Comparison of ENCODE assay signal across 8 cellular contexts in the genomic region with DNA sequence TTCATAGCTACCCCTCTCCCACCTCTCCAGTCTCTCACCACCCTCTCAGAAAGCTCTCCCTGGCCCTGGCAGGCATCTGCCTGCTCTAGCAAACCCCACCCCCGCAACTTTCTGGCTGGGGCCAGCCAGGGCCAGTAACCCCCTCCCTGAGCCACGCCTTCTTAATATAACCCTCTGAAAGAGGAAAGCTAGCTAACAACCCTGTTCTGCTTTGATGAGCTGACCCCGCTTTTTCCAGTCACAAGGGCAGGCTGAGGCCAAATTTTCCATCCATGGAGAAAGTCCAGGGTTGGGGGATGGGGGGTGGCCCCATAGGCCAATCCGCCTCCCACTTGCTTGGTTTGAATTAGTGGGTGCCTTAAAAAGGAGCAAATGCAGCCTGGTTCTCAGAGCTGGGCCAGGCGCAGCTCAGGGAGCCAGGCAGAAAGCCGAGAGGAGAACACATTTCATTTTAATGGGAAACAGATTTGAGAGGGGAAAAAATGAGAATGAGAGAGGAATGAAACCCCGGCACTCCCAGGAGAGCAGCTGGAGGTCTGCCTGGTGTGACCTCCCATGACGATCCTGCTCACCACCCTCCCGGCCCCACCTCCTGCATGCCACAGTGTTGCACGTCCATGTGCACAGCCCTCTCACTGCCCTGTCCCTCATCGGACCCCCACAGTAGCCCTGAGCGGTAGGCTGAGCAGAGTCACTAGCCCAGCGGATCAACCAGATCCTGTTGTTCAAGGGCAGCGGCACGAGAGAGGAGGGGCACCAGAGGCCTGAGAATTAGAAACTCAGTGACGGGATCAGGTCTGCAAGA.
DNase-seq lines count a peak whose midpoint lies in the region; ATAC-seq, FAIRE-seq and TF ChIP-seq lines count a peak whose summit lies in the region.

No MANE protein-coding gene starts in this region.

- H3K4me1 Mint-ChIP-seq in MCF 10A (ENCODE audit: insufficient read depth, unreplicated experiment) = peaks cover 27% of the 10 kb centered on the region

- intact Hi-C loops in breast epithelium (cut with DNase I; ENCODE audit: low total_unique reads) = no loop called here
- intact Hi-C loops in MCF 10A (cut with micrococcal nuclease) = loop anchor here (5.0 kb wide), 1 partner anchor 106 kb away; no protein-coding TSS in a partner anchor
- intact Hi-C loops in aorta (cut with DNase I) = loop anchor here (2.0 to 5.0 kb wide), 3 partner anchors 49 to 137 kb away; no protein-coding TSS in a partner anchor

- H3K9me3 ChIP-seq in breast epithelium (no peaks in the 10 kb centered on the region), H1 (ENCODE audit: insufficient read depth in 2 of 2, low read depth in 1 of 2, low read length in 1 of 2) (no peaks in the 10 kb centered on the region), mucosa of stomach (ENCODE audit: control insufficient read depth, low read length) (no peaks in the 10 kb centered on the region), aorta (ENCODE audit: control insufficient read depth, low read length) (no peaks in the 10 kb centered on the region)
- H3K9me3 ChIP-seq in effector memory CD4-positive, alpha-beta T cell (ENCODE audit: control insufficient read depth, low read length) = no peaks in the 10 kb centered on the region

- BruUV-seq in MCF 10A (replicated peaks; lab: Mats Ljungman, UMichigan) = no TSS peak

- H3K79me1 ChIP-seq in H1 (ENCODE audit: low read depth, low read length) = no peaks in the 10 kb centered on the region

- H3K36me3 ChIP-seq in breast epithelium = no peaks in the 10 kb centered on the region
- H3K36me3 ChIP-seq in H1 (ENCODE audit: control insufficient read depth in 2 of 4, insufficient read depth in 4 of 4, low read length in 3 of 4) = no peaks in the 10 kb centered on the region
- no peaks in the 10 kb centered on the region for H3K36me3 ChIP-seq in mucosa of stomach (ENCODE audit: control insufficient read depth, insufficient read depth, low read length)
- H3K36me3 ChIP-seq in aorta (ENCODE audit: control insufficient read depth in 1 of 2, insufficient read depth in 2 of 2, low read length in 1 of 2) = no peaks in the 10 kb centered on the region
- H3K36me3 ChIP-seq in effector memory CD4-positive, alpha-beta T cell (ENCODE audit: control insufficient read depth, insufficient read depth, low read length) = no peaks in the 10 kb centered on the region

- peak overlapping the region; percentile 66; the same call in 1 of the 2 replicates for H2BK15ac ChIP-seq in H1 (ENCODE audit: low read length)

- H3K4ac ChIP-seq in H1 (replicated peaks; ENCODE audit: insufficient read length, low read depth, low read length) = no peak overlapping the region

- H3K27me3 ChIP-seq in breast epithelium = no peaks in the 10 kb centered on the region
- no peaks in the 10 kb centered on the region for H3K27me3 ChIP-seq in H1 (replicated peaks in 1 of 4; ENCODE audit: control insufficient read depth in 3 of 4, extremely low read depth in 1 of 4, insufficient read depth in 3 of 4, low read length in 3 of 4)
- no peaks in the 10 kb centered on the region for H3K27me3 ChIP-seq in mucosa of stomach (ENCODE audit: control insufficient read depth, insufficient read depth, low read length)
- no peaks in the 10 kb centered on the region for H3K27me3 ChIP-seq in aorta (ENCODE audit: control insufficient read depth in 1 of 2, insufficient read depth in 2 of 2, low read length in 1 of 2)
- no peaks in the 10 kb centered on the region for H3K27me3 ChIP-seq in effector memory CD4-positive, alpha-beta T cell (replicated peaks; ENCODE audit: control insufficient read depth, insufficient read depth, low read length, poor library complexity, severe bottlenecking)

- H3K4me1 ChIP-seq in breast epithelium = no peaks in the 10 kb centered on the region
- peaks cover 4 to 18% (median 15%) of the 10 kb centered on the region in 4 experiments for H3K4me1 ChIP-seq in H1 (replicated peaks in 1 of 4; ENCODE audit: control insufficient read depth in 3 of 4, insufficient read depth in 4 of 4, low read length in 3 of 4)
- H3K4me1 ChIP-seq in mucosa of stomach (ENCODE audit: control insufficient read depth, insufficient read depth, low read length) = peaks cover 11% of the 10 kb centered on the region
- peaks cover 3 to 8% of the 10 kb centered on the region in 2 donors for H3K4me1 ChIP-seq in aorta (ENCODE audit: control insufficient read depth in 1 of 2, insufficient read depth in 2 of 2, low read length in 2 of 2)
- H3K4me1 ChIP-seq in effector memory CD4-positive, alpha-beta T cell (ENCODE audit: control insufficient read depth, insufficient read depth, low read length, poor library complexity, severe bottlenecking) = no peaks in the 10 kb centered on the region

- H3K56ac ChIP-seq in H1 (replicated peaks; ENCODE audit: insufficient read length, low read depth, low read length) = no peak overlapping the region

- H3K4me2 ChIP-seq in H1 (ENCODE audit: insufficient read depth in 1 of 2, low read depth in 2 of 2, low read length in 2 of 2) = peak overlapping the region; percentile 51 to 52; a peak in 3 of 4 replicates

- H4K8ac ChIP-seq in H1 (ENCODE audit: extremely low read depth, insufficient read depth, low read length) = no peak overlapping the region; the same call in none of the 2 replicates

- no peak for TF ChIP-seq RAD21 in H1 (IDR thresholded peaks at IDR 0.05 in 1 of 2, conservative IDR thresholded peaks at IDR 0.05 in 1 of 2; ENCODE audit: low read depth in 2 of 2, low read length in 2 of 2)

- H3K9ac ChIP-seq in H1 (replicated peaks in 1 of 4; ENCODE audit: extremely low read depth in 1 of 4, low read depth in 3 of 4, low read length in 3 of 4) = peak overlapping the region in 1 of 4 experiments; percentile 43; a peak in 1 of 7 replicates
- H3K9ac ChIP-seq in mucosa of stomach (ENCODE audit: low read length) = peak overlapping the region; percentile 22

- no peak overlapping the region for H3K23ac ChIP-seq in H1 (ENCODE audit: insufficient read length)

- TF ChIP-seq EP300 in H1 (IDR thresholded peaks at IDR 0.05; ENCODE audit: borderline replicate concordance in 1 of 2, low read depth in 2 of 2, low read length in 2 of 2) = no peak

- no peak overlapping the region for H3K4me3 Mint-ChIP-seq in MCF 10A (ENCODE audit: unreplicated experiment)

- H3K27me3 Mint-ChIP-seq in MCF 10A (ENCODE audit: insufficient read depth, unreplicated experiment) = no peaks in the 10 kb centered on the region

- H3K79me2 ChIP-seq in H1 (ENCODE audit: control insufficient read depth in 1 of 2, insufficient read depth in 2 of 2, low read length in 2 of 2) = no peaks in the 10 kb centered on the region

- H3K18ac ChIP-seq in H1 (ENCODE audit: extremely low read depth, low read length) = peak overlapping the region; percentile 92

- no peaks in the 10 kb centered on the region for H3K9me3 Mint-ChIP-seq in MCF 10A (ENCODE audit: unreplicated experiment)

- H3K36me3 Mint-ChIP-seq in MCF 10A (ENCODE audit: insufficient read depth, unreplicated experiment) = no peaks in the 10 kb centered on the region

- POLR2A ChIA-PET in MCF 10A (lab: Yijun Ruan, JAX) = interaction anchor here (1.3 to 2.8 kb wide), 3 partner anchors 19 to 70 kb away, joined by 3 to 29 read pairs (median 4); a partner anchor contains a TSS
- POLR2A ChIA-PET in H1 (lab: Charles Lee; ENCODE audit: partially characterized antibody) = interaction anchor here (0.6 to 1.6 kb wide), 6 partner anchors 10 to 616 kb away, joined by 3 to 4 read pairs (median 4); no protein-coding TSS in a partner anchor

- peak; percentile 64 for ATAC-seq in aorta (ENCODE audit: low FRiP score)

- H3K23me2 ChIP-seq in H1 (ENCODE audit: low read depth, low read length) = no peaks in the 10 kb centered on the region

- DNase-seq in breast epithelium (ENCODE audit: low spot score in 2 of 2) (no peak), MCF 10A (ENCODE audit: unreplicated experiment) (no peak), H1 (ENCODE audit: low read depth in 1 of 2, low spot score in 2 of 2) (peak in 1 of 2 experiments; percentile 62), aorta (peak; percentile 82 to 93), SK-N-DZ (ENCODE audit: low spot score) (no peak), KG1 (lab: John Stamatoyannopoulos, UW) (no peak)
- no peak for DNase-seq in effector memory CD4-positive, alpha-beta T cell

- H2AK5ac ChIP-seq in H1 (ENCODE audit: low read depth, low read length) = peak overlapping the region; percentile 85

- peak overlapping the region; percentile 80 to 85 for H3K27ac ChIP-seq in breast epithelium
- H3K27ac ChIP-seq in H1 (ENCODE audit: low read depth, low read length) = no peak overlapping the region
- H3K27ac ChIP-seq in aorta (ENCODE audit: low read depth in 1 of 2, low read length in 2 of 2) = peak overlapping the region; percentile 93 to 99
- H3K27ac ChIP-seq in effector memory CD4-positive, alpha-beta T cell (ENCODE audit: insufficient read depth, low read length, poor library complexity, severe bottlenecking) = no peak overlapping the region

- peak overlapping the region; percentile 93; the same call in 1 of the 2 replicates for H2BK20ac ChIP-seq in H1 (ENCODE audit: low read length)

- H3K14ac ChIP-seq in H1 (ENCODE audit: insufficient read length) = no peak overlapping the region

- H4K91ac ChIP-seq in H1 (replicated peaks; ENCODE audit: insufficient read length, low read length) = peak overlapping the region; percentile 5

- H3K4me3 ChIP-seq in breast epithelium = peak overlapping the region in 2 of 3 donors; percentile 8 to 31
- peak overlapping the region in 1 of 4 experiments; percentile 21; a peak in 2 of 8 replicates for H3K4me3 ChIP-seq in H1 (ENCODE audit: extremely low read depth in 1 of 4, insufficient read depth in 2 of 4, low read depth in 3 of 4, low read length in 4 of 4)
- no peak overlapping the region for H3K4me3 ChIP-seq in mucosa of stomach (ENCODE audit: low read length)
- H3K4me3 ChIP-seq in aorta (ENCODE audit: low read length in 2 of 2) = no peak overlapping the region
- H3K4me3 ChIP-seq in effector memory CD4-positive, alpha-beta T cell (ENCODE audit: insufficient read depth, low read depth, low read length, poor library complexity, severe bottlenecking) = no peak overlapping the region

- peak overlapping the region; percentile 100 for H2BK12ac ChIP-seq in H1 (ENCODE audit: low read depth, low read length)

- WGBS in H1 (ENCODE audit: extremely low coverage in 1 of 2, insufficient coverage in 1 of 2, insufficient read length in 1 of 2, insufficient replicate concordance in 2 of 2, low coverage in 1 of 2, low lambda C conversion rate in 2 of 2, missing lambda C conversion rate in 1 of 2), 2 experiments = 49% methylated on average over 15 of the region's 16 CpGs; no CpG with 5 or more reads in 1 of the 2 experiments
- 7% methylated on average over 16 of the region's 16 CpGs for WGBS in aorta, 2 donors

- TF ChIP-seq CTCF in breast epithelium (IDR thresholded peaks at IDR 0.05) = no peak
- TF ChIP-seq CTCF in MCF 10A (IDR thresholded peaks at IDR 0.05; ENCODE audit: unreplicated experiment) = no peak
- no peak for TF ChIP-seq CTCF in H1 (IDR thresholded peaks at IDR 0.05; ENCODE audit: control extremely low read depth in 1 of 3, insufficient read depth in 1 of 3, low read depth in 1 of 3, low read length in 3 of 3)

- peak overlapping the region; percentile 93 for H2BK5ac ChIP-seq in H1 (ENCODE audit: low read depth, low read length)

- H4K20me1 ChIP-seq in H1 (replicated peaks in 1 of 2; ENCODE audit: control insufficient read depth in 1 of 2, insufficient read depth in 2 of 2, low read length in 2 of 2) = no peaks in the 10 kb centered on the region

- no peak overlapping the region for H3K27ac Mint-ChIP-seq in MCF 10A (ENCODE audit: low read depth, unreplicated experiment)

- peak overlapping the region; percentile 1 for H2BK120ac ChIP-seq in H1 (replicated peaks; ENCODE audit: low read depth, low read length)

- FAIRE-seq in H1 (lab: Jason Lieb, UNC) = no peak

- CTCF ChIA-PET in MCF 10A (lab: Yijun Ruan, JAX) = interaction anchor here (0.5 to 2.5 kb wide), 9 partner anchors 8 to 146 kb away, joined by 3 to 19 read pairs (median 4); no protein-coding TSS in a partner anchor
- CTCF ChIA-PET in H1 (lab: Charles Lee; ENCODE audit: partially characterized antibody) = interaction anchor here (0.6 to 3.5 kb wide), 13 partner anchors 10 to 516 kb away, joined by 3 to 13 read pairs (median 4); no protein-coding TSS in a partner anchor

- peak overlapping the region; percentile 1; the same call in 1 of the 2 replicates for H2AFZ ChIP-seq in H1 (ENCODE audit: low read length)

- no peak for TF ChIP-seq POLR2A in breast epithelium (IDR thresholded peaks at IDR 0.05)
- TF ChIP-seq POLR2A in H1 (IDR thresholded peaks at IDR 0.05; ENCODE audit: control extremely low read depth in 1 of 2, low read depth in 2 of 2, low read length in 2 of 2) = no peak

- no peak overlapping the region for H4K5ac ChIP-seq in H1 (ENCODE audit: insufficient read length, low read depth, low read length)

Comparison
In these comparisons a context has a peak if more than half of its experiments do, and no peak if none do; other contexts are left out.
1. DNase-seq: peak in aorta (2 of 2); none in breast epithelium (0 of 2), MCF 10A (single experiment), SK-N-DZ (single experiment), KG1 (single experiment) and effector memory CD4-positive, alpha-beta T cell (0 of 3).
2. H3K27ac ChIP-seq: peak in breast epithelium (2 of 2) and aorta (2 of 2); none in H1 (single experiment) and effector memory CD4-positive, alpha-beta T cell (single experiment).
3. H3K4me3 ChIP-seq: peak in breast epithelium (2 of 3); none in mucosa of stomach (single experiment), aorta (0 of 2) and effector memory CD4-positive, alpha-beta T cell (single experiment).